17 cellular contexts compared by ENCODE assay signal in genomic region chr20:48309293-48309692, GRCh38.
A peak's percentile ranks its signal among the peaks of the same experiment; 100 is the strongest.
DNase-seq lines count a peak whose midpoint lies in the region; ATAC-seq, FAIRE-seq and TF ChIP-seq lines count a peak whose summit lies in the region.
"Had no signal": no experiment of that assay in that cellular context is flagged by ENCODE, and none has a peak within 500 bp of the region (broad histone marks: within the 10 kb centered on the region; RNA-seq: fewer than 3 reads in every experiment).

No MANE protein-coding gene starts in this region.

- peak overlapping the region in 1 of 5 experiments; percentile 21 for H3K4me3 Mint-ChIP-seq in brain
- H3K4me3 Mint-ChIP-seq: B cell; CD8-positive, alpha-beta T cell; HFFc6 had no signal

- no peaks in the 10 kb centered on the region for H3K36me3 ChIP-seq in neural cell (ENCODE audit: insufficient read depth, low read length)
- H3K36me3 ChIP-seq: HAP-1 had no signal

- DNase-seq in HTR-8/SVneo (ENCODE audit: insufficient read length, low spot score) = no peak
- DNase-seq in CD1c-positive myeloid dendritic cell (ENCODE audit: extremely low spot score) = no peak
- no peak for DNase-seq in NCI-H345 (lab: John Stamatoyannopoulos, UW)
- no peak for DNase-seq in NCI-H524 treated with DMSO at 0.1 percent for 48 hours (lab: John Stamatoyannopoulos, UW)
- DNase-seq: C1 segment of cervical spinal cord; CD8-positive, alpha-beta T cell; COR-L47; GM23248; HFFc6 had no signal

- no peaks in the 10 kb centered on the region for H3F3A ChIP-seq in neural cell (ENCODE audit: insufficient read depth, low read length, poor library complexity, severe bottlenecking)

- peaks cover 28% of the 10 kb centered on the region for H3K4me1 Mint-ChIP-seq in brain
- H3K4me1 Mint-ChIP-seq: B cell had no signal

- no peaks in the 10 kb centered on the region for H3K27me3 ChIP-seq in neural cell (ENCODE audit: insufficient read depth, low read depth, low read length)

- no peaks in the 10 kb centered on the region for H3K79me2 ChIP-seq in neural cell (replicated peaks; ENCODE audit: insufficient read depth, low read length)

- ATAC-seq in GM18868 (IDR thresholded peaks at IDR 0.05; ENCODE audit: unreplicated experiment) = no peak
- ATAC-seq: CD8-positive, alpha-beta T cell; K562 had no signal

- peak; percentile 62 for FAIRE-seq in HTR-8/SVneo (lab: Jason Lieb, UNC)
- FAIRE-seq: A204.1, K562 had no signal

- H3K4me3 ChIP-seq in neural cell (ENCODE audit: low read length) = no peak overlapping the region
- H3K4me3 ChIP-seq: GM23248, HAP-1, K562 had no signal

- no peaks in the 10 kb centered on the region for H3K36me3 Mint-ChIP-seq in brain
- H3K36me3 Mint-ChIP-seq: CD8-positive, alpha-beta T cell had no signal

- H3K27ac ChIP-seq in neural cell (ENCODE audit: low read length) = peak overlapping the region; percentile 37
- H3K27ac ChIP-seq: GM23248, HL-60 had no signal

- no peaks in the 10 kb centered on the region for H3K9me3 ChIP-seq in neural cell (ENCODE audit: low read length)
- H3K9me3 ChIP-seq: HAP-1 had no signal

- no peak overlapping the region for H3K9ac ChIP-seq in neural cell (ENCODE audit: low read length)
- H3K9ac ChIP-seq: GM23248 had no signal

- no peak for TF ChIP-seq CTCF in brain (conservative IDR thresholded peaks at IDR 0.05)
- TF ChIP-seq CTCF in neural cell (IDR thresholded peaks at IDR 0.05; ENCODE audit: poor library complexity, severe bottlenecking) = no peak

- peak overlapping the region in 3 of 5 experiments; percentile 46 to 65 (median 55) for H3K27ac Mint-ChIP-seq in brain
- H3K27ac Mint-ChIP-seq: B cell; CD8-positive, alpha-beta T cell; HFFc6 had no signal

- no peak for TF ChIP-seq EP300 in neural cell (conservative IDR thresholded peaks at IDR 0.05; ENCODE audit: poor library complexity, severe bottlenecking)

- H2AFZ ChIP-seq in neural cell (ENCODE audit: low read depth, low read length) = no peak overlapping the region
- H2AFZ ChIP-seq: GM23248 had no signal

- H3K4me2 ChIP-seq in neural cell (ENCODE audit: low read length) = no peak overlapping the region

- no peaks in the 10 kb centered on the region for H4K20me1 ChIP-seq in neural cell (ENCODE audit: insufficient read depth)

- H3K9me2 ChIP-seq in neural cell (ENCODE audit: insufficient read depth, low read length) = no peaks in the 10 kb centered on the region

- peaks cover 0 to 14% (median 0%) of the 10 kb centered on the region in 5 experiments for H3K9me3 Mint-ChIP-seq in brain
- H3K9me3 Mint-ChIP-seq: CD8-positive, alpha-beta T cell; HFFc6 had no signal

- no peak for TF ChIP-seq RAD21 in neural cell (conservative IDR thresholded peaks at IDR 0.05)

- H3K27me3 Mint-ChIP-seq in brain = peaks cover 15% of the 10 kb centered on the region

TF ChIP-seq in neural cell, 6 proteins besides CTCF, POLR2A, EP300 and RAD21:
- TF ChIP-seq POLR2AphosphoS5 (IDR thresholded peaks at IDR 0.05) = no peak
- no peak for TF ChIP-seq EZH2 (IDR thresholded peaks at IDR 0.05; ENCODE audit: borderline replicate concordance, insufficient read depth, low read length, poor library complexity, severe bottlenecking)
- TF ChIP-seq SMC3 (conservative IDR thresholded peaks at IDR 0.05; ENCODE audit: poor library complexity) = no peak
- TF ChIP-seq TAF1 (IDR thresholded peaks at IDR 0.05; ENCODE audit: low read depth) = no peak
- TF ChIP-seq, protein P1, sequence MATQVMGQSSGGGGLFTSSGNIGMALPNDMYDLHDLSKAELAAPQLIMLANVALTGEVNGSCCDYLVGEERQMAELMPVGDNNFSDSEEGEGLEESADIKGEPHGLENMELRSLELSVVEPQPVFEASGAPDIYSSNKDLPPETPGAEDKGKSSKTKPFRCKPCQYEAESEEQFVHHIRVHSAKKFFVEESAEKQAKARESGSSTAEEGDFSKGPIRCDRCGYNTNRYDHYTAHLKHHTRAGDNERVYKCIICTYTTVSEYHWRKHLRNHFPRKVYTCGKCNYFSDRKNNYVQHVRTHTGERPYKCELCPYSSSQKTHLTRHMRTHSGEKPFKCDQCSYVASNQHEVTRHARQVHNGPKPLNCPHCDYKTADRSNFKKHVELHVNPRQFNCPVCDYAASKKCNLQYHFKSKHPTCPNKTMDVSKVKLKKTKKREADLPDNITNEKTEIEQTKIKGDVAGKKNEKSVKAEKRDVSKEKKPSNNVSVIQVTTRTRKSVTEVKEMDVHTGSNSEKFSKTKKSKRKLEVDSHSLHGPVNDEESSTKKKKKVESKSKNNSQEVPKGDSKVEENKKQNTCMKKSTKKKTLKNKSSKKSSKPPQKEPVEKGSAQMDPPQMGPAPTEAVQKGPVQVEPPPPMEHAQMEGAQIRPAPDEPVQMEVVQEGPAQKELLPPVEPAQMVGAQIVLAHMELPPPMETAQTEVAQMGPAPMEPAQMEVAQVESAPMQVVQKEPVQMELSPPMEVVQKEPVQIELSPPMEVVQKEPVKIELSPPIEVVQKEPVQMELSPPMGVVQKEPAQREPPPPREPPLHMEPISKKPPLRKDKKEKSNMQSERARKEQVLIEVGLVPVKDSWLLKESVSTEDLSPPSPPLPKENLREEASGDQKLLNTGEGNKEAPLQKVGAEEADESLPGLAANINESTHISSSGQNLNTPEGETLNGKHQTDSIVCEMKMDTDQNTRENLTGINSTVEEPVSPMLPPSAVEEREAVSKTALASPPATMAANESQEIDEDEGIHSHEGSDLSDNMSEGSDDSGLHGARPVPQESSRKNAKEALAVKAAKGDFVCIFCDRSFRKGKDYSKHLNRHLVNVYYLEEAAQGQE (IDR thresholded peaks at IDR 0.05; ENCODE audit: borderline replicate concordance) = no peak
- TF ChIP-seq MXI1 (conservative IDR thresholded peaks at IDR 0.05; ENCODE audit: poor library complexity, severe bottlenecking) = no peak
TF ChIP-seq in neural cell: peak in this region for 0.
